18 cellular contexts compared by ENCODE assay signal in the genomic region with DNA sequence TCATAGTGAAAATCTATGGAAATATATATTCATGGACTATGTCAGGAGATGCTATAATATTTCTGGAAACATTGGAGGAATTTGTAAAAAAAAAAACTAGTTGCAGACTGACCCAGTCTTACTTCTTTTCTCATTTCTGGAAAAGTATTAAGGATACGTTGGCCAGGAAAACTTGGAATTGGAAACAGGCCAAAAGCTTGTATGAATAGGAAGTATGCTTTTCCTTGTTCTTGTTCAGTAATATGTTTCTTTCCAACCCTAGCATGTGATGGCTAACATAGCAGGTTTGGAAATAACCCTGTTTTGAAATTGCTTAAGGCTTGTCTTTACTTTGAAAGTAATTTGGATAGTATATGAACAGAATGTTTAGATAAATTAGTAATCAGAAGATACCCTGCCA.
"Had no signal": no experiment of that assay in that cellular context is flagged by ENCODE, and none has a peak within 500 bp of the region (broad histone marks: within the 10 kb centered on the region; RNA-seq: fewer than 3 reads in every experiment).

No MANE protein-coding gene starts in this region.

- H3K27ac Mint-ChIP-seq: activated CD4-positive, alpha-beta T cell treated with anti-CD3 and anti-CD28 coated beads for 36 hours; activated naive CD8-positive, alpha-beta T cell treated with anti-CD3 and anti-CD28 coated beads for 36 hours; dendritic cell treated with granulocyte-macrophage colony-stimulating factor and Interleukin-4, amounts not matched to agents 40 ng/mL and 50 ng/mL, for 4 days; effector memory CD8-positive, alpha-beta T cell; natural killer cell treated with Interleukin-12 subunit alpha and Interleukin-12 subunit beta and Interleukin-15 and Interleukin-18, amount 100 ng/mL, for 72 hours; stimulated activated memory B cell treated with anti-CD40 and anti-IgM and Interleukin-4, amounts not matched to agents 10 μg/mL and 1 μg/mL and 100 μg/mL, for 72 hours; type B pancreatic cell; WTC11 had no signal

- ATAC-seq: activated CD4-positive, alpha-beta T cell treated with anti-CD3 and anti-CD28 coated beads for 36 hours; effector memory CD8-positive, alpha-beta T cell; natural killer cell treated with Interleukin-12 subunit alpha and Interleukin-12 subunit beta and Interleukin-15 and Interleukin-18, amount 100 ng/mL, for 72 hours; pancreas; stimulated activated memory B cell treated with anti-CD40 and anti-IgM and Interleukin-4, amounts not matched to agents 10 μg/mL and 1 μg/mL and 100 μg/mL, for 72 hours; WTC11 had no signal

- H3K9me3 ChIP-seq: neutrophil, pancreas, sigmoid colon, testis had no signal

- H3K27ac ChIP-seq: cardiac muscle cell, hepatocyte, neutrophil, pancreas, sigmoid colon, testis had no signal

- H3K4me3 Mint-ChIP-seq: activated CD4-positive, alpha-beta T cell treated with anti-CD3 and anti-CD28 coated beads for 36 hours; activated naive CD8-positive, alpha-beta T cell treated with anti-CD3 and anti-CD28 coated beads for 36 hours; dendritic cell treated with granulocyte-macrophage colony-stimulating factor and Interleukin-4, amounts not matched to agents 40 ng/mL and 50 ng/mL, for 4 days; effector memory CD8-positive, alpha-beta T cell; natural killer cell treated with Interleukin-12 subunit alpha and Interleukin-12 subunit beta and Interleukin-15 and Interleukin-18, amount 100 ng/mL, for 72 hours; stimulated activated memory B cell treated with anti-CD40 and anti-IgM and Interleukin-4, amounts not matched to agents 10 μg/mL and 1 μg/mL and 100 μg/mL, for 72 hours; type B pancreatic cell; WTC11 had no signal

- H3K9me3 Mint-ChIP-seq: activated naive CD8-positive, alpha-beta T cell treated with anti-CD3 and anti-CD28 coated beads for 36 hours; dendritic cell treated with granulocyte-macrophage colony-stimulating factor and Interleukin-4, amounts not matched to agents 40 ng/mL and 50 ng/mL, for 4 days; stimulated activated memory B cell treated with anti-CD40 and anti-IgM and Interleukin-4, amounts not matched to agents 10 μg/mL and 1 μg/mL and 100 μg/mL, for 72 hours; type B pancreatic cell; WTC11 had no signal

- H3K36me3 Mint-ChIP-seq: activated naive CD8-positive, alpha-beta T cell treated with anti-CD3 and anti-CD28 coated beads for 36 hours; natural killer cell treated with Interleukin-12 subunit alpha and Interleukin-12 subunit beta and Interleukin-15 and Interleukin-18, amount 100 ng/mL, for 72 hours; stimulated activated memory B cell treated with anti-CD40 and anti-IgM and Interleukin-4, amounts not matched to agents 10 μg/mL and 1 μg/mL and 100 μg/mL, for 72 hours; type B pancreatic cell; WTC11 had no signal

- H3K4me1 Mint-ChIP-seq: activated CD4-positive, alpha-beta T cell treated with anti-CD3 and anti-CD28 coated beads for 36 hours; activated naive CD8-positive, alpha-beta T cell treated with anti-CD3 and anti-CD28 coated beads for 36 hours; stimulated activated memory B cell treated with anti-CD40 and anti-IgM and Interleukin-4, amounts not matched to agents 10 μg/mL and 1 μg/mL and 100 μg/mL, for 72 hours had no signal

- H3K27me3 ChIP-seq: cardiac muscle cell, hepatocyte, neutrophil, pancreas, sigmoid colon, testis had no signal

- H3K27me3 Mint-ChIP-seq: activated CD4-positive, alpha-beta T cell treated with anti-CD3 and anti-CD28 coated beads for 36 hours; activated naive CD8-positive, alpha-beta T cell treated with anti-CD3 and anti-CD28 coated beads for 36 hours; dendritic cell treated with granulocyte-macrophage colony-stimulating factor and Interleukin-4, amounts not matched to agents 40 ng/mL and 50 ng/mL, for 4 days; effector memory CD8-positive, alpha-beta T cell; natural killer cell treated with Interleukin-12 subunit alpha and Interleukin-12 subunit beta and Interleukin-15 and Interleukin-18, amount 100 ng/mL, for 72 hours; stimulated activated memory B cell treated with anti-CD40 and anti-IgM and Interleukin-4, amounts not matched to agents 10 μg/mL and 1 μg/mL and 100 μg/mL, for 72 hours had no signal

- H3K4me3 ChIP-seq: cardiac muscle cell, hepatocyte, pancreas, sigmoid colon, testis had no signal

- H3K36me3 ChIP-seq: cardiac muscle cell, neutrophil, pancreas, sigmoid colon had no signal

- DNase-seq: activated CD4-positive, alpha-beta T cell treated with anti-CD3 and anti-CD28 coated beads for 36 hours; activated CD4-positive, alpha-beta T cell treated with anti-CD3 and anti-CD28 coated beads, Interleukin-2, amount 50 U/mL, for 48 hours; activated naive CD4-positive, alpha-beta T cell; activated naive CD8-positive, alpha-beta T cell treated with anti-CD3 and anti-CD28 coated beads for 36 hours; amygdala; effector memory CD8-positive, alpha-beta T cell; pancreas; sigmoid colon; stimulated activated CD4-positive, alpha-beta T cell treated with anti-CD3 and anti-CD28 coated beads, Interleukin-4, amount 100 ng/mL, for 4 hours; testis had no signal

- H3K4me1 ChIP-seq: pancreas, sigmoid colon, testis had no signal
